Comparison of ENCODE assay signal across 34 cellular contexts in the genomic region with DNA sequence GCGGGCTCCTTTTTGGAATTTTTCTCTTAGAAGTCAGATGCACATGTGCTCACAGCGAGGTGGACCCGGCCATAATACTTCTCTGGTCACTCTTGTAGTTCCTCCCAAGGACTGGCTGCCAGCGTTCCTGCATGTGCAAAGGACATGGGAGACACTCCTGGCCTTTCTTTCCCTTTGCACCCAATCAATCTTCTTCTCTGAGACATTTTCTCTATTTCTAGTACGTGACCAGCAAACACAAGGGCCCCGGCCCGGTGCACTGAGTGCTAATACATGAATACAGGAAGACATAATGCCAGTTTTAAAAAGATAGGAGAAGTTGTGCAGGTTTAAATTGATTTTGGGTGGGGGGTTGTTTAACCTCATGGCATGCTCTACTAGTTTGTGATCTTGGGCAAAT.
"Had no signal": no experiment of that assay in that cellular context is flagged by ENCODE, and none has a peak within 500 bp of the region (broad histone marks: within the 10 kb centered on the region; RNA-seq: fewer than 3 reads in every experiment).

No MANE protein-coding gene starts in this region.

- H3K36me3 ChIP-seq: ascending aorta, cardiac muscle cell, MG63, Peyer's patch, WERI-Rb-1 had no signal

- H3K27me3 Mint-ChIP-seq: activated CD4-positive, alpha-beta memory T cell treated with anti-CD3 and anti-CD28 coated beads, Interleukin-2, amount 10 ng/mL, durations not matched to agents 7 days and 5 days had no signal

- H3K4me3 Mint-ChIP-seq: activated CD4-positive, alpha-beta memory T cell treated with anti-CD3 and anti-CD28 coated beads, Interleukin-2, amount 10 ng/mL, durations not matched to agents 7 days and 5 days; activated naive CD4-positive, alpha-beta T cell treated with anti-CD3 and anti-CD28 coated beads, Interleukin-2, amount 50 U/mL, for 24 hours; activated naive CD8-positive, alpha-beta T cell treated with anti-CD3 and anti-CD28 coated beads, Interleukin-2, amount 10 ng/mL, durations not matched to agents 7 days and 5 days; activated T-cell treated with anti-CD3 and anti-CD28 coated beads, Interleukin-2, amount 50 U/mL, for 24 hours had no signal

- H3K27ac ChIP-seq: ascending aorta, cardiac muscle cell, Peyer's patch, WERI-Rb-1 had no signal

- H3K36me3 Mint-ChIP-seq: activated naive CD4-positive, alpha-beta T cell treated with anti-CD3 and anti-CD28 coated beads, Interleukin-2, amount 50 U/mL, for 24 hours; activated naive CD8-positive, alpha-beta T cell treated with anti-CD3 and anti-CD28 coated beads, Interleukin-2, amount 10 ng/mL, durations not matched to agents 7 days and 5 days had no signal

- H3K27ac Mint-ChIP-seq: activated CD4-positive, alpha-beta memory T cell treated with anti-CD3 and anti-CD28 coated beads, Interleukin-2, amount 10 ng/mL, durations not matched to agents 7 days and 5 days; activated naive CD4-positive, alpha-beta T cell treated with anti-CD3 and anti-CD28 coated beads, Interleukin-2, amount 50 U/mL, for 24 hours; activated naive CD8-positive, alpha-beta T cell treated with anti-CD3 and anti-CD28 coated beads, Interleukin-2, amount 10 ng/mL, durations not matched to agents 7 days and 5 days; activated T-cell treated with anti-CD3 and anti-CD28 coated beads, Interleukin-2, amount 50 U/mL, for 24 hours; activated T-helper 2 cell treated with anti-CD3 and anti-CD28 coated beads, Interferon-gamma antibody, Interleukin-2, Interleukin-4, amounts not matched to agents 10 μg/mL and 5 μg/mL and 100 μg/mL, durations not matched to agents 14 hours and 24 hours and 36 hours had no signal

- H3K4me1 ChIP-seq: ascending aorta, Peyer's patch had no signal

- H3K27me3 ChIP-seq: ascending aorta, cardiac muscle cell, MG63, Peyer's patch had no signal

- H3K4me1 Mint-ChIP-seq: activated CD4-positive, alpha-beta memory T cell treated with anti-CD3 and anti-CD28 coated beads, Interleukin-2, amount 10 ng/mL, durations not matched to agents 7 days and 5 days; activated naive CD4-positive, alpha-beta T cell treated with anti-CD3 and anti-CD28 coated beads, Interleukin-2, amount 50 U/mL, for 24 hours; activated naive CD8-positive, alpha-beta T cell treated with anti-CD3 and anti-CD28 coated beads, Interleukin-2, amount 10 ng/mL, durations not matched to agents 7 days and 5 days had no signal

- H3K4me3 ChIP-seq: ascending aorta, cardiac muscle cell, MG63, Peyer's patch had no signal

- ATAC-seq: PC-3 had no signal

- H3K9me3 Mint-ChIP-seq: activated CD4-positive, alpha-beta memory T cell treated with anti-CD3 and anti-CD28 coated beads, Interleukin-2, amount 10 ng/mL, durations not matched to agents 7 days and 5 days; activated naive CD4-positive, alpha-beta T cell treated with anti-CD3 and anti-CD28 coated beads, Interleukin-2, amount 50 U/mL, for 24 hours; activated naive CD8-positive, alpha-beta T cell treated with anti-CD3 and anti-CD28 coated beads, Interleukin-2, amount 10 ng/mL, durations not matched to agents 7 days and 5 days; activated T-cell treated with anti-CD3 and anti-CD28 coated beads, Interleukin-2, amount 50 U/mL, for 24 hours; activated T-helper 2 cell treated with anti-CD3 and anti-CD28 coated beads, Interferon-gamma antibody, Interleukin-2, Interleukin-4, amounts not matched to agents 10 μg/mL and 5 μg/mL and 100 μg/mL, durations not matched to agents 14 hours and 24 hours and 36 hours had no signal

- H3K9me3 ChIP-seq: ascending aorta, MG63, Peyer's patch had no signal

- DNase-seq: activated CD4-positive, alpha-beta memory T cell treated with anti-CD3 and anti-CD28 coated beads, Interleukin-2, amount 10 ng/mL, durations not matched to agents 7 days and 5 days; activated CD4-positive, alpha-beta T cell treated with anti-CD3 and anti-CD28 coated beads for 1 hour; activated CD4-positive, alpha-beta T cell treated with anti-CD3 and anti-CD28 coated beads for 48 hours; activated CD4-positive, CD25-positive, alpha-beta regulatory T cell; activated gamma-delta T cell; activated naive CD4-positive, alpha-beta T cell treated with Interleukin-2 at 50 U/mL for 16 hours; activated naive CD8-positive, alpha-beta T cell treated with anti-CD3 and anti-CD28 coated beads, Interleukin-2, amount 10 ng/mL, durations not matched to agents 7 days and 5 days; activated T-cell treated with anti-CD3 and anti-CD28 coated beads, Interleukin-2, amount 50 U/mL, for 24 hours; amygdala; Kasumi-1; KG1; MG63; NCI-H1048; NCI-H1436 treated with DMSO at 0.1 percent for 48 hours; NCI-H1694 treated with DMSO at 0.1 percent for 48 hours; NCI-H2029 treated with DMSO at 0.1 percent for 48 hours; NCI-H2107; NCI-H2171; NCI-H510A; NCI-H526; NCI-H748 treated with DMSO at 0.1 percent for 48 hours; NK-92 treated with Interleukin-12 subunit alpha and Interleukin-12 subunit beta, amount 100 ng/mL, for 24 hours; PC-3; RPMI8226; SW 1271; T-helper 1 cell; T-helper 2 cell; T1000; WERI-Rb-1 had no signal
